30 cellular contexts compared by ENCODE assay signal in the genomic region with DNA sequence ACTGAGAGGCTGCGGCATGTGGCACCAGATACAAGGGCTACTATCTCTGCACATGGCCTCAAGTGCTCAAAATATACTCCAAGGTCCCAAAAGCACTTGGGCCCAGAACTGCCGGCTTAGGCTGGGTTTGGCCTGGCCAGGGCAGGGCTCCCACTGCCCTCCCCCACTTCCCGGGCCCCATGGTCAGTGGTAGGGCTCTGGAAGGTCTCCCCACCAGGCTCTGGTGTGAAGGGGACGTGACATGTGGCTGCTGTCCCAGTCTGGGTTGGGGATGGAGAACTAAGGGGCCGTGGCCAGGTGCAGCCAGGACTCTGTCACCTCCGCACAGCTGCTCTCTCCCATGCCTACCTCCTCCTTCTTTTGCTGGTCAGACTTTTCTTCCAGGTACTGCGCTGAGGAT. TPM values are rescaled to one million over a fixed set of nuclear protein-coding genes. Genes with fewer than 3 reads are reported as not detected.
"Had no signal": no experiment of that assay in that cellular context is flagged by ENCODE, and none has a peak within 500 bp of the region (broad histone marks: within the 10 kb centered on the region; RNA-seq: fewer than 3 reads in every experiment).

No MANE protein-coding gene starts in this region.

- H3K4me3 ChIP-seq: ascending aorta, breast epithelium, cardiac muscle cell, coronary artery, dorsolateral prefrontal cortex had no signal

- H3K27me3 Mint-ChIP-seq: activated CD4-positive, alpha-beta memory T cell treated with anti-CD3 and anti-CD28 coated beads, Interleukin-2, amount 10 ng/mL, durations not matched to agents 7 days and 5 days; activated CD4-positive, alpha-beta T cell treated with anti-CD3 and anti-CD28 coated beads, Interleukin-2, amount 10 ng/mL, durations not matched to agents 7 days and 5 days; activated naive CD4-positive, alpha-beta T cell treated with anti-CD3 and anti-CD28 coated beads, Interleukin-2, amount 10 ng/mL, durations not matched to agents 7 days and 5 days; activated naive CD8-positive, alpha-beta T cell treated with anti-CD3 and anti-CD28 coated beads, Interleukin-2, amount 10 ng/mL, durations not matched to agents 7 days and 5 days; activated T-cell treated with anti-CD3 and anti-CD28 coated beads, Interleukin-2, amount 50 U/mL, for 24 hours; brain; dendritic cell treated with granulocyte-macrophage colony-stimulating factor and Interleukin-4, amounts not matched to agents 40 ng/mL and 50 ng/mL, for 4 days had no signal

- FAIRE-seq: frontal cortex had no signal

- ATAC-seq: activated naive CD4-positive, alpha-beta T cell treated with anti-CD3 and anti-CD28 coated beads, Interleukin-2, amount 50 U/mL, for 72 hours; activated T-cell treated with anti-CD3 and anti-CD28 coated beads, Interleukin-2, amount 50 U/mL, for 72 hours; esophagus mucosa had no signal

- H3K9me3 ChIP-seq: ascending aorta, breast epithelium had no signal

- H3K36me3 ChIP-seq: breast epithelium, cardiac muscle cell had no signal

- H3K27ac ChIP-seq: ascending aorta, breast epithelium, cardiac muscle cell, coronary artery, dorsolateral prefrontal cortex had no signal

- H3K4me1 ChIP-seq: breast epithelium had no signal

- DNase-seq: activated CD4-positive, alpha-beta memory T cell treated with anti-CD3 and anti-CD28 coated beads, Interleukin-2, amount 10 ng/mL, durations not matched to agents 7 days and 5 days; activated CD4-positive, alpha-beta T cell treated with anti-CD3 and anti-CD28 coated beads for 1 hour; activated CD4-positive, alpha-beta T cell treated with anti-CD3 and anti-CD28 coated beads for 4 hours; activated CD4-positive, alpha-beta T cell treated with anti-CD3 and anti-CD28 coated beads, Interleukin-2, amount 10 ng/mL, durations not matched to agents 7 days and 5 days; activated CD4-positive, alpha-beta T cell treated with anti-CD3 and anti-CD28 coated beads, Interleukin-2, amount 50 U/mL, for 4 hours; activated CD8-positive, alpha-beta memory T cell treated with anti-CD3 and anti-CD28 coated beads, Interleukin-2, amount 50 U/mL, for 48 hours; activated gamma-delta T cell; activated naive CD4-positive, alpha-beta T cell; activated naive CD4-positive, alpha-beta T cell treated with anti-CD3 and anti-CD28 coated beads, Interleukin-2, amount 10 ng/mL, durations not matched to agents 7 days and 5 days; activated naive CD8-positive, alpha-beta T cell treated with anti-CD3 and anti-CD28 coated beads, Interleukin-2, amount 10 ng/mL, durations not matched to agents 7 days and 5 days; activated T-cell treated with anti-CD3 and anti-CD28 coated beads for 4 hours; activated T-cell treated with anti-CD3 and anti-CD28 coated beads, Interleukin-2, amount 50 U/mL, for 24 hours; activated T-cell treated with anti-CD3 and anti-CD28 coated beads, Interleukin-2, amount 50 U/mL, for 72 hours; central memory CD4-positive, alpha-beta T cell; dorsolateral prefrontal cortex; effector memory CD4-positive, alpha-beta T cell; endodermal cell; foreskin fibroblast; head of caudate nucleus; T-helper 1 cell; T-helper 2 cell had no signal

- H3K27me3 ChIP-seq: ascending aorta, breast epithelium, cardiac muscle cell, dorsolateral prefrontal cortex had no signal

- H3K4me3 Mint-ChIP-seq: activated CD4-positive, alpha-beta memory T cell treated with anti-CD3 and anti-CD28 coated beads, Interleukin-2, amount 10 ng/mL, durations not matched to agents 7 days and 5 days; activated CD4-positive, alpha-beta T cell treated with anti-CD3 and anti-CD28 coated beads, Interleukin-2, amount 10 ng/mL, durations not matched to agents 7 days and 5 days; activated naive CD4-positive, alpha-beta T cell treated with anti-CD3 and anti-CD28 coated beads, Interleukin-2, amount 10 ng/mL, durations not matched to agents 7 days and 5 days; activated naive CD8-positive, alpha-beta T cell treated with anti-CD3 and anti-CD28 coated beads, Interleukin-2, amount 10 ng/mL, durations not matched to agents 7 days and 5 days; activated T-cell treated with anti-CD3 and anti-CD28 coated beads, Interleukin-2, amount 50 U/mL, for 24 hours; activated T-cell treated with anti-CD3 and anti-CD28 coated beads, Interleukin-2, amount 50 U/mL, for 72 hours; brain; dendritic cell treated with granulocyte-macrophage colony-stimulating factor and Interleukin-4, amounts not matched to agents 40 ng/mL and 50 ng/mL, for 4 days; endodermal cell had no signal

- H3K36me3 Mint-ChIP-seq: activated naive CD4-positive, alpha-beta T cell treated with anti-CD3 and anti-CD28 coated beads, Interleukin-2, amount 50 U/mL, for 72 hours had no signal

- H3K27ac Mint-ChIP-seq: activated CD4-positive, alpha-beta memory T cell treated with anti-CD3 and anti-CD28 coated beads, Interleukin-2, amount 10 ng/mL, durations not matched to agents 7 days and 5 days; activated naive CD4-positive, alpha-beta T cell treated with anti-CD3 and anti-CD28 coated beads, Interleukin-2, amount 10 ng/mL, durations not matched to agents 7 days and 5 days; activated naive CD4-positive, alpha-beta T cell treated with anti-CD3 and anti-CD28 coated beads, Interleukin-2, amount 50 U/mL, for 72 hours; activated naive CD8-positive, alpha-beta T cell treated with anti-CD3 and anti-CD28 coated beads, Interleukin-2, amount 10 ng/mL, durations not matched to agents 7 days and 5 days; activated T-cell treated with anti-CD3 and anti-CD28 coated beads, Interleukin-2, amount 50 U/mL, for 24 hours; activated T-cell treated with anti-CD3 and anti-CD28 coated beads, Interleukin-2, amount 50 U/mL, for 72 hours; dendritic cell treated with granulocyte-macrophage colony-stimulating factor and Interleukin-4, amounts not matched to agents 40 ng/mL and 50 ng/mL, for 4 days had no signal

- H3K9me3 Mint-ChIP-seq: activated CD4-positive, alpha-beta memory T cell treated with anti-CD3 and anti-CD28 coated beads, Interleukin-2, amount 10 ng/mL, durations not matched to agents 7 days and 5 days; activated CD4-positive, alpha-beta T cell treated with anti-CD3 and anti-CD28 coated beads, Interleukin-2, amount 10 ng/mL, durations not matched to agents 7 days and 5 days; activated naive CD4-positive, alpha-beta T cell treated with anti-CD3 and anti-CD28 coated beads, Interleukin-2, amount 10 ng/mL, durations not matched to agents 7 days and 5 days; activated naive CD4-positive, alpha-beta T cell treated with anti-CD3 and anti-CD28 coated beads, Interleukin-2, amount 50 U/mL, for 72 hours; activated naive CD8-positive, alpha-beta T cell treated with anti-CD3 and anti-CD28 coated beads, Interleukin-2, amount 10 ng/mL, durations not matched to agents 7 days and 5 days; activated T-cell treated with anti-CD3 and anti-CD28 coated beads, Interleukin-2, amount 50 U/mL, for 24 hours; activated T-cell treated with anti-CD3 and anti-CD28 coated beads, Interleukin-2, amount 50 U/mL, for 72 hours; brain; dendritic cell treated with granulocyte-macrophage colony-stimulating factor and Interleukin-4, amounts not matched to agents 40 ng/mL and 50 ng/mL, for 4 days; endodermal cell had no signal

RNA-seq across cellular contexts. Expression of gene VASN, which starts 14.8 kb away (rescaled TPM):
- total RNA-seq: activated CD4-positive, alpha-beta T cell treated with anti-CD3 and anti-CD28 coated beads, Interleukin-2, amount 10 ng/mL, durations not matched to agents 7 days and 5 days; activated naive CD4-positive, alpha-beta T cell treated with anti-CD3 and anti-CD28 coated beads, Interleukin-2, amount 50 U/mL, for 72 hours; activated T-cell treated with anti-CD3 and anti-CD28 coated beads, Interleukin-2, amount 50 U/mL, for 72 hours had no signal
